ENCODE assay signal across 8 cellular contexts in the genomic region with DNA sequence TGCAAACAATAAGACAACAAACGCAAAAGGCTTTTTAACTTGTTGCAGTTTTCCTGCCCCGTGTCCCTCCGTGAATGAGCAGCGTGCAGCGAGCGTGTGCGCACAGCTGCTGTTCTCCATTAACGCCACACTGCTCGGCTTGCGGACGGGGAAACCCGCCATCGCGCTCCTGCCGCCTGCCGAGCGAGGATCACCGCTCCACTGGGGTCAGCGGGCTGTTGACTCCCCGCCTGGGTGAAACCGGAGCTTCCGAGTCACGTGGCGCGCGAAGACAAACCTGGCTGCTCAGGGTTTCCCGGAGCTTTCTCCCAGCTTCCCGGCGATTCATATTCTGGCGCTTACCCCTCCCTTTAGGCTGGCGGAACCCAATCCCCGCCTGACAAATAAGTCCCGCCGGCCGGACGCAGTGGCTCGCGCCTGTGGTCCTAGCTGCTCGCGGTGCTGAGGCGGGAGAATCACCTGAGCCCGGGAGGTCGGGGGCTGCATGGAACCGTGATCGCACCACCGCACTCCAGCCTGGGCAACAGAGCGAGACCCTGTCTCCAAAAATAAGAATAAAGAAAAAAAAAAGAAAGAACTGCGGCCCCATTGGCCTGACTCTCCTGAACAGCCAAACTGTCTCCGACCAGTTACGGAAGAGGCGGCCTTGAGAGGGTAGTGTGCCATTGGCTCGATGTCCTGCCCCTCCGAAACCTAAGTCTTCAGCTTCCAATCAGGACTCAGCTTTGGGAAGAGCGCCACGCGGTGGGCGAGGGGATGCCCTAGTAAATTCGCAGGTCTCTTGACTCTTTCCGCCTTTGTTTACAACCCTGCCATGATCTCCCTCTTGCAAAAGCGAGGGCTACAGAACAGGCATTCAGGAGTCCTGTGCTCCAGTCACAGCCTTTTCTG. TPM values are rescaled to one million over a fixed set of nuclear protein-coding genes. Genes with fewer than 3 reads are reported as not detected.
DNase-seq lines count a peak whose midpoint lies in the region; ATAC-seq and TF ChIP-seq lines count a peak whose summit lies in the region.

A gene with protein sequence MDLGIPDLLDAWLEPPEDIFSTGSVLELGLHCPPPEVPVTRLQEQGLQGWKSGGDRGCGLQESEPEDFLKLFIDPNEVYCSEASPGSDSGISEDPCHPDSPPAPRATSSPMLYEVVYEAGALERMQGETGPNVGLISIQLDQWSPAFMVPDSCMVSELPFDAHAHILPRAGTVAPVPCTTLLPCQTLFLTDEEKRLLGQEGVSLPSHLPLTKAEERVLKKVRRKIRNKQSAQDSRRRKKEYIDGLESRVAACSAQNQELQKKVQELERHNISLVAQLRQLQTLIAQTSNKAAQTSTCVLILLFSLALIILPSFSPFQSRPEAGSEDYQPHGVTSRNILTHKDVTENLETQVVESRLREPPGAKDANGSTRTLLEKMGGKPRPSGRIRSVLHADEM (plus strand): TSS at position 794 of the 891 bp plus-strand sequence. CDS start 624 bp downstream, outside the sequence.

- H3K9ac ChIP-seq in duodenal mucosa (ENCODE audit: low read depth in 1 of 2, low read length in 2 of 2), result peak within 1 kb of the TSS; percentile 83 to 92

- TF ChIP-seq POLR2A in lower leg skin (IDR thresholded peaks at IDR 0.05), result no peak

- H3K27me3 Mint-ChIP-seq in CD8-positive, alpha-beta T cell (ENCODE audit: low read depth), result no peaks in the 10 kb centered on the region

- POLR2A ChIA-PET in CD8-positive, alpha-beta T cell (lab: Charles Lee), result interaction anchor here (0.6 to 4.6 kb wide), 20 partner anchors 10 to 824 kb away, joined by 3 to 53 read pairs (median 5); a partner anchor contains a TSS

- H3K4me3 Mint-ChIP-seq in CD8-positive, alpha-beta T cell, result peak within 1 kb of the TSS; percentile 86

- intact Hi-C loops in CD8-positive, alpha-beta T cell (cut with DNase I, micrococcal nuclease), result loop anchor here (1.0 kb wide), 4 partner anchors 9 to 44 kb away; a partner anchor contains a TSS
- intact Hi-C loops in lower leg skin (cut with DNase I; ENCODE audit: low total_unique reads), result no loop called here

- H3K4me1 ChIP-seq in CD8-positive, alpha-beta T cell (ENCODE audit: insufficient read depth, low read length), result peaks cover 41% of the 10 kb centered on the region
- H3K4me1 ChIP-seq in duodenal mucosa (ENCODE audit: control insufficient read depth in 1 of 2, insufficient read depth in 2 of 2, low read length in 2 of 2), result peaks cover 35 to 40% of the 10 kb centered on the region in 2 donors

- peaks cover 3% of the 10 kb centered on the region for H3K36me3 Mint-ChIP-seq in CD8-positive, alpha-beta T cell

- H3K4me3 ChIP-seq in CD8-positive, alpha-beta T cell (ENCODE audit: low read depth, low read length), result peak within 1 kb of the TSS; percentile 79
- H3K4me3 ChIP-seq in duodenal mucosa (ENCODE audit: low read depth in 1 of 2, low read length in 2 of 2), result peak within 1 kb of the TSS; percentile 77 to 91
- peak within 1 kb of the TSS; percentile 45 for H3K4me3 ChIP-seq in lower leg skin (ENCODE audit: low read depth, poor library complexity, severe bottlenecking)

- TF ChIP-seq CTCF in CD8-positive, alpha-beta T cell (IDR thresholded peaks at IDR 0.05), result peak; percentile 15
- no peak for TF ChIP-seq CTCF in lower leg skin (IDR thresholded peaks at IDR 0.05)

- H3K9me3 Mint-ChIP-seq in CD8-positive, alpha-beta T cell, result no peaks in the 10 kb centered on the region

- DNase-seq in CD8-positive, alpha-beta T cell, result peak; percentile 62 to 90 (median 81)
- peak; percentile 94 for DNase-seq in NCI-H748 treated with DMSO at 0.1 percent for 48 hours (lab: John Stamatoyannopoulos, UW)
- DNase-seq in activated CD4-positive, alpha-beta T cell treated with anti-CD3 and anti-CD28 coated beads, Interleukin-2, amount 50 U/mL, for 4 hours, result peak; percentile 73 to 78
- DNase-seq in lower leg skin (ENCODE audit: low spot score in 2 of 2), result peak; percentile 94 to 98
- DNase-seq in stimulated activated CD4-positive, alpha-beta T cell treated with anti-CD3 and anti-CD28 coated beads, TNF-alpha, amount 100 ng/mL, for 1 hour (ENCODE audit: low read depth in 3 of 3, low spot score in 1 of 3), result peak; percentile 58 to 65 (median 63)

- no peaks in the 10 kb centered on the region for H3K36me3 ChIP-seq in CD8-positive, alpha-beta T cell (ENCODE audit: insufficient read depth, low read length)
- peaks cover 0 to 3% of the 10 kb centered on the region in 2 donors for H3K36me3 ChIP-seq in duodenal mucosa (ENCODE audit: control insufficient read depth in 1 of 2, insufficient read depth in 2 of 2, low read length in 2 of 2)

- peaks cover 51% of the 10 kb centered on the region for H3K4me1 Mint-ChIP-seq in CD8-positive, alpha-beta T cell (ENCODE audit: low read depth)

- no peaks in the 10 kb centered on the region for H3K9me3 ChIP-seq in CD8-positive, alpha-beta T cell (ENCODE audit: low read length)
- H3K9me3 ChIP-seq in duodenal mucosa (ENCODE audit: control insufficient read depth in 1 of 2, low read length in 2 of 2), result no peaks in the 10 kb centered on the region

- H3K27ac Mint-ChIP-seq in CD8-positive, alpha-beta T cell, result peak within 1 kb of the TSS; percentile 95

- H3K27me3 ChIP-seq in CD8-positive, alpha-beta T cell (ENCODE audit: insufficient read depth, low read length), result no peaks in the 10 kb centered on the region
- no peaks in the 10 kb centered on the region for H3K27me3 ChIP-seq in duodenal mucosa (ENCODE audit: control insufficient read depth in 1 of 2, insufficient read depth in 2 of 2, low read length in 2 of 2)

- ATAC-seq in CD8-positive, alpha-beta T cell, result peak; percentile 84
- peak; percentile 60 for ATAC-seq in GM19438 (IDR thresholded peaks at IDR 0.05; ENCODE audit: low read depth, unreplicated experiment)
- peak; percentile 61 for ATAC-seq in HG03571 (IDR thresholded peaks at IDR 0.05; ENCODE audit: unreplicated experiment)

- H3K27ac ChIP-seq in CD8-positive, alpha-beta T cell (ENCODE audit: low read depth, low read length), result peak within 1 kb of the TSS; percentile 66
- peak within 1 kb of the TSS; percentile 91 for H3K27ac ChIP-seq in duodenal mucosa (ENCODE audit: low read depth, low read length)

- WGBS in lower leg skin, 2 donors, result 0% methylated on average over 56 to 59 of the region's 60 CpGs

- CTCF ChIA-PET in CD8-positive, alpha-beta T cell (lab: Charles Lee), result interaction anchor here (0.6 to 4.1 kb wide), 15 partner anchors 9 to 303 kb away, joined by 3 to 33 read pairs (median 4); a partner anchor contains a TSS

RNA-seq across cellular contexts. Expression of the gene that starts here (rescaled TPM):
- 1 to 10 TPM; 3.0 to 3.7 TPM for total RNA-seq in CD8-positive, alpha-beta T cell
- 10 to 100 TPM; 18.7 to 25.5 (median 22.9) TPM for total RNA-seq in lower leg skin

Comparison
In these comparisons a context has a peak if more than half of its experiments do, and no peak if none do; other contexts are left out.
1. Peak in every context shown above with its lines: DNase-seq, ATAC-seq, H3K4me3 ChIP-seq and H3K27ac ChIP-seq.
2. RNA of the gene that starts here (total RNA-seq): 18.7 to 25.5 TPM in lower leg skin; 3.0 to 3.7 TPM in CD8-positive, alpha-beta T cell; every median in the first group is over 4 times any median in the second.